16 cellular contexts compared by ENCODE assay signal in the genomic region with DNA sequence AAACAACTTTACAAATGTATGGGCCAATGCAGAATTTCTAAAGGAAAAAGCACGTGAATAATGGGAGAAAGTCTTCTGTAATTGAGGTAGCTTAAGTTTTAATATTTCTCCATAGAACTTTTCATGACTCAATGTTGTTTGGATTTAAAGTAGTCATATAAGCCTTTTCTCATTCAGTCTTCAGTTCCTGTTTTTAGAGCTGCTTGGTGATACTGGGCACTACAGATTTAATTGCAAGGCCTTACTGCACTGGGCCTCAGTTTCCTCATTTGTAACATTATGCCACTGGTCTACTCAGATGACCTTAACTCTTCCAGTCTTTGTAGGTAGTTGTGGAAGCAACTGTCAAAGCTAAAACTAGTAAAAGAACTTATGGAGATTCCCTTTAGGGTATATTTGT.
A peak's percentile ranks its signal among the peaks of the same experiment; 100 is the strongest.
DNase-seq lines count a peak whose midpoint lies in the region; ATAC-seq, FAIRE-seq and TF ChIP-seq lines count a peak whose summit lies in the region.
"Had no signal": no experiment of that assay in that cellular context is flagged by ENCODE, and none has a peak within 500 bp of the region (broad histone marks: within the 10 kb centered on the region; RNA-seq: fewer than 3 reads in every experiment).

No MANE protein-coding gene starts in this region.

- H3K36me3 ChIP-seq in ACC112 (ENCODE audit: insufficient read depth, low read length) (peaks cover 31% of the 10 kb centered on the region), PC-3 (ENCODE audit: low read depth, low read length) (peaks cover 4% of the 10 kb centered on the region), osteoblast (ENCODE audit: insufficient read depth, low read length) (peaks cover 14% of the 10 kb centered on the region), testis (ENCODE audit: low read depth, missing control alignments) (no peaks in the 10 kb centered on the region)
- H3K36me3 ChIP-seq: BE2C had no signal

- H2AFZ ChIP-seq in ACC112 (ENCODE audit: low read length, unreplicated experiment) = no peak overlapping the region
- H2AFZ ChIP-seq in PC-3 (ENCODE audit: low read length) = no peak overlapping the region
- no peak overlapping the region for H2AFZ ChIP-seq in osteoblast (ENCODE audit: low read length)

- H3K27ac ChIP-seq in ACC112 (ENCODE audit: low read depth, low read length) (peak overlapping the region; percentile 42), PC-3 (ENCODE audit: low read length) (no peak overlapping the region), osteoblast (ENCODE audit: low read depth, low read length) (peak overlapping the region; percentile 23), testis (no peak overlapping the region)
- H3K27ac ChIP-seq: C4-2B had no signal

- H3K4me2 ChIP-seq in PC-3 (ENCODE audit: low read length) = peak overlapping the region; percentile 19
- H3K4me2 ChIP-seq in osteoblast (ENCODE audit: insufficient read depth, low read length) = no peak overlapping the region

- peak; percentile 39 for FAIRE-seq in GM19239 (lab: Jason Lieb, UNC)
- FAIRE-seq: A204.1, G401.6, H54 had no signal

- TF ChIP-seq POLR2A in testis (IDR thresholded peaks at IDR 0.05) = no peak

- H3K27me3 ChIP-seq in ACC112 (ENCODE audit: insufficient read depth, low read length) (no peaks in the 10 kb centered on the region), PC-3 (ENCODE audit: low read length) (no peaks in the 10 kb centered on the region), osteoblast (ENCODE audit: insufficient read depth, low read length) (no peaks in the 10 kb centered on the region), testis (no peaks in the 10 kb centered on the region)
- H3K27me3 ChIP-seq: BE2C had no signal

- intact Hi-C loops in PC-3 (cut with micrococcal nuclease) = loop anchor here (2.0 to 10.0 kb wide), 4 partner anchors 61 to 567 kb away; a partner anchor contains a TSS
- intact Hi-C loops in testis (cut with DNase I; ENCODE audit: low total_unique reads) = no loop called here

- H3K4me3 ChIP-seq in ACC112 (ENCODE audit: low read depth, low read length) (no peak overlapping the region), PC-3 (ENCODE audit: low read length) (no peak overlapping the region), osteoblast (ENCODE audit: insufficient read depth, low read length) (no peak overlapping the region), testis (no peak overlapping the region)

- BruUV-seq in PC-3 (replicated peaks; lab: Mats Ljungman, UMichigan) = no TSS peak

- H3K79me2 ChIP-seq in ACC112 (ENCODE audit: control insufficient read depth, insufficient read depth, low read length, unreplicated experiment) = no peaks in the 10 kb centered on the region
- H3K79me2 ChIP-seq in PC-3 (ENCODE audit: low read length) = no peaks in the 10 kb centered on the region
- no peaks in the 10 kb centered on the region for H3K79me2 ChIP-seq in osteoblast (ENCODE audit: insufficient read depth, low read length)

- DNase-seq in GM19239 (ENCODE audit: insufficient read length, low spot score) (no peak), PC-3 (no peak), osteoblast (ENCODE audit: insufficient read length, low spot score, missing footprints) (no peak), testis (no peak), KBM-7 (no peak), NCI-H2171 (lab: John Stamatoyannopoulos, UW) (no peak)
- no peak for DNase-seq in activated T-cell treated with anti-CD3 and anti-CD28 coated beads, Interleukin-2, amount 50 U/mL, for 1 hour
- DNase-seq: BE2C; CD4-positive, alpha-beta memory T cell; DMS79 had no signal

- H3K4me1 ChIP-seq in ACC112 (ENCODE audit: control insufficient read depth, insufficient read depth, low read length, unreplicated experiment) (peaks cover 33% of the 10 kb centered on the region), PC-3 (ENCODE audit: insufficient read depth, low read length) (peaks cover 35% of the 10 kb centered on the region), osteoblast (ENCODE audit: insufficient read depth, low read length) (peaks cover 18% of the 10 kb centered on the region), testis (no peaks in the 10 kb centered on the region)
- H3K4me1 ChIP-seq: BE2C had no signal

- in situ Hi-C loops in KBM-7 (cut with MboI; ENCODE audit: low pct_unique_long_range_greater_than_20kb, low sequenced_read_pairs) = no loop called here

- no peaks in the 10 kb centered on the region for H3K9me2 ChIP-seq in PC-3 (replicated peaks; ENCODE audit: low read length)

- CTCF ChIA-PET in PC-3 (lab: Charles Lee) = no interaction called here

- ATAC-seq in PC-3 = no peak
- ATAC-seq: HCT116 had no signal

- H3K9me3 ChIP-seq in PC-3 (ENCODE audit: low read length) (no peaks in the 10 kb centered on the region), osteoblast (ENCODE audit: low read depth, low read length) (no peaks in the 10 kb centered on the region), testis (no peaks in the 10 kb centered on the region)
- H3K9me3 ChIP-seq: BE2C had no signal

- POLR2A ChIA-PET in PC-3 (lab: Charles Lee; ENCODE audit: unreplicated experiment) = no interaction called here

- TF ChIP-seq CTCF in PC-3 (conservative IDR thresholded peaks at IDR 0.05; ENCODE audit: low read depth, low read length) (no peak), osteoblast (IDR thresholded peaks at IDR 0.05; ENCODE audit: extremely low read depth, low read depth, low read length) (no peak), testis (IDR thresholded peaks at IDR 0.05) (no peak)

- 96 to 100% methylated on average over 1 of the region's 1 CpG for WGBS in testis, 2 donors

- H4K20me1 ChIP-seq in PC-3 (ENCODE audit: low read length) = peaks cover 4% of the 10 kb centered on the region; the same call in 1 of the 2 replicates
- no peaks in the 10 kb centered on the region for H4K20me1 ChIP-seq in osteoblast (ENCODE audit: insufficient read depth, low read length)

- peaks cover 10% of the 10 kb centered on the region for H3F3A ChIP-seq in PC-3 (ENCODE audit: low read length, unreplicated experiment)

- H3K9ac ChIP-seq in PC-3 (ENCODE audit: low read length) = no peak overlapping the region

Comparison
In these comparisons a context has a peak if more than half of its experiments do, and no peak if none do; other contexts are left out.
1. H3K27ac ChIP-seq: peak in ACC112 (single experiment) and osteoblast (single experiment); none in PC-3 (single experiment) and testis (0 of 2).